In genomic region chr12:3134126-3134525, GRCh38 we compare ENCODE assay signal across 15 cellular contexts. TPM values are rescaled to one million over a fixed set of nuclear protein-coding genes. Genes with fewer than 3 reads are reported as not detected.
DNase-seq lines count a peak whose midpoint lies in the region; ATAC-seq and TF ChIP-seq lines count a peak whose summit lies in the region.
"Had no signal": no experiment of that assay in that cellular context is flagged by ENCODE, and none has a peak within 500 bp of the region (broad histone marks: within the 10 kb centered on the region; RNA-seq: fewer than 3 reads in every experiment).

No MANE protein-coding gene starts in this region.

- H3K9me3 ChIP-seq in right atrium auricular region (no peaks in the 10 kb centered on the region), endocrine pancreas (ENCODE audit: control insufficient read depth, low read length) (no peaks in the 10 kb centered on the region), neuronal stem cell (replicated peaks in 1 of 2; ENCODE audit: control insufficient read depth in 2 of 2, insufficient read depth in 1 of 2, low read depth in 1 of 2, low read length in 2 of 2) (peaks cover 0 to 1% of the 10 kb centered on the region in 2 donors)
- peaks cover 0 to 2% (median 0%) of the 10 kb centered on the region in 11 experiments; a peak in 3 of 22 replicates for H3K9me3 ChIP-seq in BLaER1 treated with 17β-estradiol and CSF1 and Interleukin-3, amounts not matched to agents 10 nM and 100 nM (replicated peaks in 1 of 11)

- peak overlapping the region; percentile 56 for H4K8ac ChIP-seq in neuronal stem cell (ENCODE audit: low read depth, low read length)

- H2AK5ac ChIP-seq in neuronal stem cell (ENCODE audit: low read depth, low read length): no peak overlapping the region

- H3K27ac ChIP-seq in right atrium auricular region (peak overlapping the region; percentile 73 to 83), neuronal stem cell (replicated peaks; ENCODE audit: low read length) (no peak overlapping the region)
- H3K27ac ChIP-seq in BLaER1 treated with 17β-estradiol and CSF1 and Interleukin-3, amounts not matched to agents 10 nM and 100 nM: no peak overlapping the region

- H3K27me3 ChIP-seq in right atrium auricular region (no peaks in the 10 kb centered on the region), endocrine pancreas (ENCODE audit: control insufficient read depth, insufficient read depth, low read length) (no peaks in the 10 kb centered on the region), neuronal stem cell (ENCODE audit: control insufficient read depth in 3 of 3, insufficient read depth in 3 of 3, low read depth in 1 of 3, low read length in 3 of 3) (no peaks in the 10 kb centered on the region)
- peaks cover 0 to 79% (median 0%) of the 10 kb centered on the region in 11 experiments; a peak in 10 of 22 replicates for H3K27me3 ChIP-seq in BLaER1 treated with 17β-estradiol and CSF1 and Interleukin-3, amounts not matched to agents 10 nM and 100 nM

- no peak for DNase-seq in right atrium auricular region (ENCODE audit: low spot score)
- DNase-seq in left ventricle myocardium superior: no peak
- DNase-seq in neuronal stem cell (ENCODE audit: low spot score): no peak
- DNase-seq in NCI-H1930 (lab: John Stamatoyannopoulos, UW): no peak
- no peak for DNase-seq in activated naive CD4-positive, alpha-beta T cell treated with Interleukin-2 at 50 U/mL for 16 hours
- DNase-seq: CD8-positive, alpha-beta T cell; COR-L47; DMS153; DMS79 treated with DMSO at 0.1 percent for 48 hours; EL; H7 had no signal

- H3K4ac ChIP-seq in neuronal stem cell (ENCODE audit: low read length): no peak overlapping the region

- H2BK12ac ChIP-seq in neuronal stem cell (ENCODE audit: low read length): no peak overlapping the region

- no peak overlapping the region for H3K14ac ChIP-seq in neuronal stem cell (ENCODE audit: low read length)

- no peak for ATAC-seq in left ventricle myocardium superior
- ATAC-seq in HG03097 (IDR thresholded peaks at IDR 0.05; ENCODE audit: low FRiP score, unreplicated experiment): no peak
- ATAC-seq: CD8-positive, alpha-beta T cell; GM23338 had no signal

- no CpG with 5 or more reads among the region's 6 CpGs for WGBS in neuronal stem cell (ENCODE audit: extremely low coverage in 2 of 2, insufficient read length in 2 of 2, insufficient replicate concordance in 1 of 2), 2 donors

- H4K91ac ChIP-seq in neuronal stem cell (ENCODE audit: low read depth, low read length, poor library complexity): no peak overlapping the region

- H3K23ac ChIP-seq in neuronal stem cell (ENCODE audit: low read depth, low read length, poor library complexity): no peak overlapping the region

- H3K4me1 ChIP-seq in right atrium auricular region (peaks cover 0 to 96% of the 10 kb centered on the region in 2 donors), endocrine pancreas (ENCODE audit: control insufficient read depth, insufficient read depth, low read length) (no peaks in the 10 kb centered on the region), neuronal stem cell (ENCODE audit: control insufficient read depth in 2 of 2, insufficient read depth in 1 of 2, low read depth in 1 of 2, low read length in 2 of 2) (peaks cover 17 to 21% of the 10 kb centered on the region in 2 donors)
- peaks cover 32 to 94% (median 69%) of the 10 kb centered on the region in 10 experiments for H3K4me1 ChIP-seq in BLaER1 treated with 17β-estradiol and CSF1 and Interleukin-3, amounts not matched to agents 10 nM and 100 nM

- H2BK15ac ChIP-seq in neuronal stem cell (ENCODE audit: low read length): no peak overlapping the region

- no peak overlapping the region for H3K4me3 ChIP-seq in right atrium auricular region
- no peak overlapping the region for H3K4me3 ChIP-seq in BLaER1 treated with 17β-estradiol and CSF1 and Interleukin-3, amounts not matched to agents 10 nM and 100 nM
- H3K4me3 ChIP-seq in endocrine pancreas (ENCODE audit: control insufficient read depth, insufficient read depth, low read length): no peak overlapping the region
- no peak overlapping the region for H3K4me3 ChIP-seq in neuronal stem cell (ENCODE audit: low read length in 2 of 2)
- H3K4me3 ChIP-seq: GM23338 had no signal

- H2BK120ac ChIP-seq in neuronal stem cell (ENCODE audit: low read depth, low read length): no peak overlapping the region

- peaks cover 5 to 100% (median 46%) of the 10 kb centered on the region in 11 experiments; a peak in 18 of 22 replicates for H4K20me1 ChIP-seq in BLaER1 treated with 17β-estradiol and CSF1 and Interleukin-3, amounts not matched to agents 10 nM and 100 nM

- no peak overlapping the region for H2AFZ ChIP-seq in neuronal stem cell (ENCODE audit: low read length)
- H2AFZ ChIP-seq: GM23338 had no signal

- peak overlapping the region in 8 of 11 experiments; percentile 62 to 84 (median 74); a peak in 13 of 22 replicates for H3K4me2 ChIP-seq in BLaER1 treated with 17β-estradiol and CSF1 and Interleukin-3, amounts not matched to agents 10 nM and 100 nM
- H3K4me2 ChIP-seq in neuronal stem cell (ENCODE audit: insufficient read depth, low read length, poor library complexity, severe bottlenecking): no peak overlapping the region
- H3K4me2 ChIP-seq: GM23338 had no signal

- H3K9ac ChIP-seq in BLaER1 treated with 17β-estradiol and CSF1 and Interleukin-3, amounts not matched to agents 10 nM and 100 nM: no peak overlapping the region; a peak in 1 of 22 replicates
- H3K9ac ChIP-seq in endocrine pancreas (ENCODE audit: control insufficient read depth, insufficient read depth, low read length): peak overlapping the region; percentile 3
- no peak overlapping the region for H3K9ac ChIP-seq in neuronal stem cell (ENCODE audit: low read depth, low read length, poor library complexity)

- no peak overlapping the region for H2BK5ac ChIP-seq in neuronal stem cell (ENCODE audit: low read length)

- no peak overlapping the region for H3K18ac ChIP-seq in neuronal stem cell (ENCODE audit: low read length)

- no peaks in the 10 kb centered on the region for H3K79me1 ChIP-seq in neuronal stem cell (ENCODE audit: low read depth, low read length)

- no peak for TF ChIP-seq CTCF in right atrium auricular region (IDR thresholded peaks at IDR 0.05)

- intact Hi-C loops in left ventricle myocardium superior (cut with micrococcal nuclease): loop anchor here (5.0 kb wide), 1 partner anchor 143 kb away; no protein-coding TSS in a partner anchor

- H3K36me3 ChIP-seq in right atrium auricular region (no peaks in the 10 kb centered on the region), endocrine pancreas (ENCODE audit: control insufficient read depth, insufficient read depth, low read length) (no peaks in the 10 kb centered on the region), neuronal stem cell (replicated peaks in 1 of 2; ENCODE audit: control insufficient read depth in 2 of 2, insufficient read depth in 2 of 2, low read length in 2 of 2) (no peaks in the 10 kb centered on the region)
- no peaks in the 10 kb centered on the region for H3K36me3 ChIP-seq in BLaER1 treated with 17β-estradiol and CSF1 and Interleukin-3, amounts not matched to agents 10 nM and 100 nM

RNA-seq across cellular contexts. Expression of gene TSPAN9, which starts 56.9 kb away (rescaled TPM):
- total RNA-seq in right atrium auricular region (100 to 1,000 TPM; 103 to 185 TPM), left ventricle myocardium superior (159 TPM)
- polyA plus RNA-seq in neuronal stem cell (2013, experiment 1 of 2): 12.5 TPM
- 12.5 TPM for polyA plus RNA-seq in neuronal stem cell (2013, experiment 2 of 2)

Comparison
In these comparisons a context has a peak if more than half of its experiments do, and no peak if none do; other contexts are left out.
1. H3K27ac ChIP-seq: peak in right atrium auricular region (2 of 2); none in BLaER1 treated with 17β-estradiol and CSF1 and Interleukin-3, amounts not matched to agents 10 nM and 100 nM (0 of 11) and neuronal stem cell (single experiment).